Comparison of ENCODE assay signal across 10 cellular contexts in genomic region chr9:120921751-120922181, GRCh38. TPM values are rescaled to one million over a fixed set of nuclear protein-coding genes. Genes with fewer than 3 reads are reported as not detected.
A peak's percentile ranks its signal among the peaks of the same experiment; 100 is the strongest.
DNase-seq lines count a peak whose midpoint lies in the region; ATAC-seq and TF ChIP-seq lines count a peak whose summit lies in the region.
"Had no signal": no experiment of that assay in that cellular context is flagged by ENCODE, and none has a peak within 500 bp of the region (broad histone marks: within the 10 kb centered on the region; RNA-seq: fewer than 3 reads in every experiment).

No MANE protein-coding gene starts in this region.

- H3K36me3 Mint-ChIP-seq in T-cell: peaks cover 74% of the 10 kb centered on the region

- no peaks in the 10 kb centered on the region for H3K27me3 ChIP-seq in esophagus muscularis mucosa
- no peaks in the 10 kb centered on the region for H3K27me3 ChIP-seq in smooth muscle cell (ENCODE audit: low read depth)
- H3K27me3 ChIP-seq in dorsolateral prefrontal cortex: no peaks in the 10 kb centered on the region

- H3K9me3 ChIP-seq in esophagus muscularis mucosa (peaks cover 0 to 3% (median 0%) of the 10 kb centered on the region in 4 donors), smooth muscle cell (replicated peaks; ENCODE audit: low read depth) (no peaks in the 10 kb centered on the region)

- CTCF ChIA-PET in T-cell (lab: Charles Lee): interaction anchor here in 1 of 2 donors (1.5 to 1.9 kb wide), 2 partner anchors 10 to 48 kb away, joined by 3 to 12 read pairs; no protein-coding TSS in a partner anchor

- no peaks in the 10 kb centered on the region for H3K27me3 Mint-ChIP-seq in T-cell

- peaks cover 92 to 97% (median 93%) of the 10 kb centered on the region in 3 donors for H3K4me1 Mint-ChIP-seq in T-cell

- H3K36me3 ChIP-seq in esophagus muscularis mucosa: peaks cover 0 to 5% (median 0%) of the 10 kb centered on the region in 4 donors
- no peaks in the 10 kb centered on the region for H3K36me3 ChIP-seq in smooth muscle cell (ENCODE audit: low read depth)

- no peak overlapping the region for H3K9ac ChIP-seq in smooth muscle cell (ENCODE audit: low read depth)

- POLR2A ChIA-PET in T-cell (lab: Charles Lee): interaction anchor here (0.5 to 1.3 kb wide), 7 partner anchors 9 to 32 kb away, joined by 3 to 6 read pairs (median 3); no protein-coding TSS in a partner anchor

- H3F3A ChIP-seq in smooth muscle cell (ENCODE audit: low read depth): peaks cover 31% of the 10 kb centered on the region

- H4K20me1 ChIP-seq in smooth muscle cell (ENCODE audit: low read depth): no peaks in the 10 kb centered on the region

- peak overlapping the region; percentile 98 to 99 for H3K27ac Mint-ChIP-seq in T-cell

- TF ChIP-seq POLR2A in GM18505 (IDR thresholded peaks at IDR 0.05; ENCODE audit: borderline replicate concordance, extremely low read depth, insufficient read depth, insufficient read length): peak; percentile 67
- TF ChIP-seq POLR2A in esophagus muscularis mucosa (IDR thresholded peaks at IDR 0.05; ENCODE audit: low read depth): no peak

- WGBS in esophagus muscularis mucosa: 56% methylated on average over 5 of the region's 6 CpGs
- 34% methylated on average over 6 of the region's 6 CpGs for WGBS in smooth muscle cell (ENCODE audit: low lambda C conversion rate)

- ATAC-seq in GM18505 (IDR thresholded peaks at IDR 0.05; ENCODE audit: unreplicated experiment) (no peak), T-cell (replicated peaks in 1 of 4) (no peak), esophagus mucosa (no peak)
- ATAC-seq: PC-3 had no signal

- TF ChIP-seq CTCF in esophagus muscularis mucosa (IDR thresholded peaks at IDR 0.05) (no peak), smooth muscle cell (IDR thresholded peaks at IDR 0.05; ENCODE audit: borderline replicate concordance, insufficient read depth, poor library complexity, severe bottlenecking) (no peak), dorsolateral prefrontal cortex (IDR thresholded peaks at IDR 0.05 in 54 of 56, conservative IDR thresholded peaks at IDR 0.05 in 2 of 56; ENCODE audit: low read depth in 1 of 56, partially characterized antibody in 56 of 56) (no peak)

- DNase-seq in T-cell: no peak
- no peak for DNase-seq in esophagus muscularis mucosa (ENCODE audit: extremely low spot score)
- DNase-seq in smooth muscle cell (lab: John Stamatoyannopoulos, UW; ENCODE audit: unreplicated experiment): no peak
- DNase-seq in cortex of kidney (lab: John Stamatoyannopoulos, UW): no peak
- no peak for DNase-seq in dorsolateral prefrontal cortex
- DNase-seq in NK-92 treated with Interleukin-12 subunit alpha and Interleukin-12 subunit beta, amount 100 ng/mL, for 24 hours (lab: John Stamatoyannopoulos, UW): no peak
- DNase-seq: kidney glomerular epithelial cell, PC-3 had no signal

- H3K4me3 ChIP-seq in esophagus muscularis mucosa (no peak overlapping the region), smooth muscle cell (no peak overlapping the region), dorsolateral prefrontal cortex (no peak overlapping the region)

- no peak for TF ChIP-seq EP300 in esophagus muscularis mucosa (IDR thresholded peaks at IDR 0.05)

- H3K4me1 ChIP-seq in esophagus muscularis mucosa (peaks cover 29 to 66% (median 46%) of the 10 kb centered on the region in 4 donors), smooth muscle cell (ENCODE audit: low read depth) (peaks cover 27% of the 10 kb centered on the region)

- H3K27ac ChIP-seq in esophagus muscularis mucosa (replicated peaks in 1 of 4): peak overlapping the region; percentile 49 to 80 (median 76)
- peak overlapping the region; percentile 83 for H3K27ac ChIP-seq in smooth muscle cell (ENCODE audit: low read depth)
- H3K27ac ChIP-seq in dorsolateral prefrontal cortex: peak overlapping the region in 2 of 59 donors; percentile 3 to 9

- peaks cover 0 to 4% (median 0%) of the 10 kb centered on the region in 3 donors for H3K9me3 Mint-ChIP-seq in T-cell

- peak overlapping the region; percentile 16 for H3K4me2 ChIP-seq in smooth muscle cell

- intact Hi-C loops in esophagus muscularis mucosa (cut with DNase I) (no loop called here), dorsolateral prefrontal cortex (cut with DNase I) (loop anchor here in 1 of 2 donors (10.0 kb wide), 1 partner anchor 297 kb away; no protein-coding TSS in a partner anchor)

- peak overlapping the region; percentile 94 to 96 (median 95) for H3K4me3 Mint-ChIP-seq in T-cell

- H3K79me2 ChIP-seq in smooth muscle cell (ENCODE audit: low read depth): no peaks in the 10 kb centered on the region

- H2AFZ ChIP-seq in smooth muscle cell (ENCODE audit: low read depth): no peak overlapping the region

RNA-seq across cellular contexts. Expression of gene TRAF1, which starts 4.8 kb away (rescaled TPM):
- total RNA-seq in T-cell (100 to 1,000 TPM in 3 of 5 donors, 10 to 100 TPM in 2; 67.6 to 170 (median 157) TPM), esophagus muscularis mucosa (1 to 10 TPM; 4.0 to 7.4 (median 5.5) TPM), smooth muscle cell (5.4 and 5.9 TPM in 2 replicates), dorsolateral prefrontal cortex (10 to 100 TPM in 57 of 120 experiments, 1 to 10 TPM in 63; 3.8 to 25.3 (median 9.8) TPM), esophagus mucosa (1.2 TPM)
- polyA plus RNA-seq in smooth muscle cell: 2.9 and 4.6 TPM in 2 replicates

RNA-seq across cellular contexts. Expression of gene PHF19, which starts 44.8 kb away (rescaled TPM):
- total RNA-seq in T-cell: 100 to 1,000 TPM in 4 of 5 donors, 10 to 100 TPM in 1; 92.8 to 184 (median 166) TPM
- total RNA-seq in esophagus muscularis mucosa: 10 to 100 TPM; 36.4 to 57.7 (median 47.8) TPM
- 18.2 and 19.3 TPM in 2 replicates for total RNA-seq in smooth muscle cell
- polyA plus RNA-seq in smooth muscle cell: 14.1 and 16.0 TPM in 2 replicates
- 100 to 1,000 TPM in 2 of 120 experiments, 10 to 100 TPM in 118; 18.7 to 119 (median 39.5) TPM for total RNA-seq in dorsolateral prefrontal cortex
- 25.3 TPM for total RNA-seq in esophagus mucosa
